ENCODE assay signal across 11 cellular contexts in genomic region chrX:39895228-39896110, GRCh38.
A peak's percentile ranks its signal among the peaks of the same experiment; 100 is the strongest.
DNase-seq lines count a peak whose midpoint lies in the region; ATAC-seq and TF ChIP-seq lines count a peak whose summit lies in the region.
"Had no signal": no experiment of that assay in that cellular context is flagged by ENCODE, and none has a peak within 500 bp of the region (broad histone marks: within the 10 kb centered on the region; RNA-seq: fewer than 3 reads in every experiment).

No MANE protein-coding gene starts in this region.

- H3K36me3 Mint-ChIP-seq in Calu3 (ENCODE audit: insufficient read depth, unreplicated experiment) = peaks cover 4% of the 10 kb centered on the region
- no peaks in the 10 kb centered on the region for H3K36me3 Mint-ChIP-seq in MCF 10A (ENCODE audit: insufficient read depth, unreplicated experiment)

- H3K4me3 Mint-ChIP-seq in Calu3 (ENCODE audit: low read depth, unreplicated experiment) (no peak overlapping the region), MCF 10A (ENCODE audit: unreplicated experiment) (no peak overlapping the region)

- ATAC-seq in mucosa of descending colon (peak; percentile 72), GM19023 (IDR thresholded peaks at IDR 0.05; ENCODE audit: unreplicated experiment) (no peak)

- H3K9me3 Mint-ChIP-seq in Calu3 (ENCODE audit: low read depth, unreplicated experiment) = no peaks in the 10 kb centered on the region
- H3K9me3 Mint-ChIP-seq in MCF 10A (ENCODE audit: unreplicated experiment) = no peaks in the 10 kb centered on the region

- BruUV-seq in Calu3 (replicated peaks; lab: Mats Ljungman, UMichigan) (no TSS peak), MCF 10A (replicated peaks; lab: Mats Ljungman, UMichigan) (no TSS peak)

- H3K4me1 Mint-ChIP-seq in Calu3 (ENCODE audit: low read depth, unreplicated experiment) (peaks cover 37% of the 10 kb centered on the region), MCF 10A (ENCODE audit: insufficient read depth, unreplicated experiment) (peaks cover 39% of the 10 kb centered on the region)

- DNase-seq in Calu3 (peak; percentile 5), NCI-H1092 treated with DMSO at 0.1 percent for 48 hours (lab: John Stamatoyannopoulos, UW) (peak; percentile 83), MCF 10A (ENCODE audit: unreplicated experiment) (peak; percentile 58), mucosa of descending colon (peak in 2 of 3 donors; percentile 30 to 46), GM10248 (ENCODE audit: extremely low spot score) (no peak), NCI-H1048 (lab: John Stamatoyannopoulos, UW) (no peak), C1 segment of cervical spinal cord (lab: John Stamatoyannopoulos, UW) (no peak)
- DNase-seq: central memory CD4-positive, alpha-beta T cell; midbrain had no signal

- intact Hi-C loops in Calu3 (cut with micrococcal nuclease; ENCODE audit: unreplicated experiment) (no loop called here), MCF 10A (cut with micrococcal nuclease) (no loop called here), mucosa of descending colon (cut with DNase I, micrococcal nuclease) (no loop called here)

- H3K27ac Mint-ChIP-seq in Calu3 (ENCODE audit: unreplicated experiment) = no peak overlapping the region
- H3K27ac Mint-ChIP-seq in MCF 10A (ENCODE audit: low read depth, unreplicated experiment) = peak overlapping the region; percentile 46

- CTCF ChIA-PET in Calu3 (lab: Charles Lee) = no interaction called here
- CTCF ChIA-PET in MCF 10A (lab: Yijun Ruan, JAX) = interaction anchor here (0.6 kb wide), 1 partner anchor 267 kb away, joined by 3 read pairs; no protein-coding TSS in a partner anchor
- CTCF ChIA-PET in GM10248 (lab: Yijun Ruan, JAX) = no interaction called here

- TF ChIP-seq CTCF in Calu3 (IDR thresholded peaks at IDR 0.05; ENCODE audit: unreplicated experiment) = no peak
- TF ChIP-seq CTCF in MCF 10A (IDR thresholded peaks at IDR 0.05; ENCODE audit: unreplicated experiment) = no peak
- no peak for TF ChIP-seq CTCF in mucosa of descending colon (IDR thresholded peaks at IDR 0.05)
- TF ChIP-seq CTCF in GM10248 (IDR thresholded peaks at IDR 0.05; ENCODE audit: control extremely low read depth, extremely low read depth, low read depth, missing control alignments) = no peak

- POLR2A ChIA-PET in MCF 10A (lab: Yijun Ruan, JAX) = no interaction called here
- POLR2A ChIA-PET in GM10248 (lab: Yijun Ruan, JAX) = no interaction called here

- H3K36me3 ChIP-seq in mucosa of descending colon (ENCODE audit: low read depth) = no peaks in the 10 kb centered on the region

- H3K4me1 ChIP-seq in mucosa of descending colon (ENCODE audit: low read depth) = no peaks in the 10 kb centered on the region

- H3K4me3 ChIP-seq in mucosa of descending colon = no peak overlapping the region
- H3K4me3 ChIP-seq: skin epidermis had no signal

- H3K9me3 ChIP-seq in mucosa of descending colon = no peaks in the 10 kb centered on the region

- H3K27me3 Mint-ChIP-seq in Calu3 (ENCODE audit: unreplicated experiment) (no peaks in the 10 kb centered on the region), MCF 10A (ENCODE audit: insufficient read depth, unreplicated experiment) (no peaks in the 10 kb centered on the region)

Comparison
In these comparisons a context has a peak if more than half of its experiments do, and no peak if none do; other contexts are left out.
1. DNase-seq: peak in Calu3 (single experiment), NCI-H1092 treated with DMSO at 0.1 percent for 48 hours (single experiment), MCF 10A (single experiment) and mucosa of descending colon (2 of 3); none in GM10248 (single experiment), NCI-H1048 (single experiment) and C1 segment of cervical spinal cord (0 of 14).